Comparison of ENCODE assay signal across 18 cellular contexts in the genomic region with DNA sequence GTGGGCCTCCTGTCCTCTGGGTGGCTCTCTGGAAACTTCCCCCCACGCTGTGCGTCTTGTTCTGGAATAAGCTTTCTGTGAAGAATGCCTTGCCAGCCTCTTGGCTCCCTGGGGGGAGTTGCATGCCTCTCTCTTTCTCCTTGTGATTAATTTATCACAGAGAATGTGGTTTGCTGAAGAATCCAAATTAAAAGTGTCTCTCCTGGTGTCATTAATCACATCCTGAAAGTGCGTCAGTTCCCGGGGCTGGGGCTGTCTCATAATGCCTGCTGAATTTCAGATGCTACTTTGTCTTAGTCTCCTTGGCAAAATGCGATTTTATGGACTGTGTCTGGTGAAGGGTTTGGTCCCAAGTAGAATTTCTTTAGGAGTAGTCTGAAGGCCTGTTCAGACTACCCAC.
"Had no signal": no experiment of that assay in that cellular context is flagged by ENCODE, and none has a peak within 500 bp of the region (broad histone marks: within the 10 kb centered on the region; RNA-seq: fewer than 3 reads in every experiment).

No MANE protein-coding gene starts in this region.

- DNase-seq: activated CD4-positive, alpha-beta T cell treated with anti-CD3 and anti-CD28 coated beads, Interleukin-2, amount 10 ng/mL, durations not matched to agents 24 days and 14 days; activated CD8-positive, alpha-beta T cell treated with anti-CD3 and anti-CD28 coated beads, Interleukin-2, amount 10 ng/mL, durations not matched to agents 7 days and 5 days; activated naive CD4-positive, alpha-beta T cell treated with anti-CD3 and anti-CD28 coated beads for 36 hours; activated T-cell treated with anti-CD3 and anti-CD28 coated beads, Interleukin-2, amount 50 U/mL, for 4 hours; glutamatergic neuron; hippocampal formation; left cardiac atrium; lower lobe of right lung; naive thymus-derived CD8-positive, alpha-beta T cell; pancreas; spleen; stimulated activated CD8-positive, alpha-beta memory T cell treated with anti-CD3 and anti-CD28 coated beads, Interleukin-4, amount 100 ng/mL, for 48 hours; stimulated activated naive CD4-positive, alpha-beta T cell; T-helper 9 cell; thyroid gland had no signal

- H3K4me3 ChIP-seq: breast epithelium, coronary artery, lower lobe of right lung, pancreas, spleen, thyroid gland had no signal

- H3K4me1 Mint-ChIP-seq: activated CD4-positive, alpha-beta T cell treated with anti-CD3 and anti-CD28 coated beads, Interleukin-2, amount 10 ng/mL, durations not matched to agents 24 days and 14 days; naive thymus-derived CD8-positive, alpha-beta T cell had no signal

- ATAC-seq: activated CD8-positive, alpha-beta T cell treated with anti-CD3 and anti-CD28 coated beads, Interleukin-2, amount 10 ng/mL, durations not matched to agents 7 days and 5 days; activated T-cell treated with anti-CD3 and anti-CD28 coated beads, Interleukin-2, amount 50 U/mL, for 4 hours; left cardiac atrium; lower lobe of right lung; naive thymus-derived CD8-positive, alpha-beta T cell; pancreas; sciatic nerve had no signal

- H3K27ac Mint-ChIP-seq: activated CD4-positive, alpha-beta T cell treated with anti-CD3 and anti-CD28 coated beads, Interleukin-2, amount 10 ng/mL, durations not matched to agents 24 days and 14 days; activated CD8-positive, alpha-beta T cell treated with anti-CD3 and anti-CD28 coated beads, Interleukin-2, amount 10 ng/mL, durations not matched to agents 7 days and 5 days; activated naive CD4-positive, alpha-beta T cell treated with anti-CD3 and anti-CD28 coated beads for 36 hours; naive thymus-derived CD8-positive, alpha-beta T cell had no signal

- H3K36me3 Mint-ChIP-seq: naive thymus-derived CD8-positive, alpha-beta T cell had no signal

- H3K4me3 Mint-ChIP-seq: activated CD4-positive, alpha-beta T cell treated with anti-CD3 and anti-CD28 coated beads, Interleukin-2, amount 10 ng/mL, durations not matched to agents 24 days and 14 days; activated CD8-positive, alpha-beta T cell treated with anti-CD3 and anti-CD28 coated beads, Interleukin-2, amount 10 ng/mL, durations not matched to agents 7 days and 5 days; activated naive CD4-positive, alpha-beta T cell treated with anti-CD3 and anti-CD28 coated beads for 36 hours; activated T-cell treated with anti-CD3 and anti-CD28 coated beads, Interleukin-2, amount 50 U/mL, for 4 hours; naive thymus-derived CD8-positive, alpha-beta T cell had no signal

- H3K9me3 Mint-ChIP-seq: activated CD4-positive, alpha-beta T cell treated with anti-CD3 and anti-CD28 coated beads, Interleukin-2, amount 10 ng/mL, durations not matched to agents 24 days and 14 days; activated naive CD4-positive, alpha-beta T cell treated with anti-CD3 and anti-CD28 coated beads for 36 hours had no signal

- H3K27me3 Mint-ChIP-seq: activated CD4-positive, alpha-beta T cell treated with anti-CD3 and anti-CD28 coated beads, Interleukin-2, amount 10 ng/mL, durations not matched to agents 24 days and 14 days had no signal
